ENCODE assay signal across 19 cellular contexts in genomic region chr15:99863527-99864198, GRCh38.
"Had no signal": no experiment of that assay in that cellular context is flagged by ENCODE, and none has a peak within 500 bp of the region (broad histone marks: within the 10 kb centered on the region; RNA-seq: fewer than 3 reads in every experiment).

No MANE protein-coding gene starts in this region.

- H3K36me3 Mint-ChIP-seq: natural killer cell treated with Interleukin-12 subunit alpha and Interleukin-12 subunit beta and Interleukin-15 and Interleukin-18, amount 100 ng/mL, for 72 hours; neural progenitor cell; type B pancreatic cell had no signal

- H3K27ac Mint-ChIP-seq: mesothelial cell of epicardium; natural killer cell treated with Interleukin-12 subunit alpha and Interleukin-12 subunit beta and Interleukin-15 and Interleukin-18, amount 100 ng/mL, for 72 hours; neural progenitor cell; type B pancreatic cell had no signal

- DNase-seq: colonic mucosa; dermis blood vessel endothelial cell; esophagus squamous epithelium; foreskin fibroblast; kidney; left colon; left ventricle myocardium superior; occipital lobe; pancreas; psoas muscle; sigmoid colon; small intestine; stimulated activated CD4-positive, alpha-beta T cell treated with anti-CD3 and anti-CD28 coated beads, Interleukin-12 subunit alpha, Interleukin-12 subunit beta, amount 100 ng/mL, for 4 hours; stimulated activated naive CD4-positive, alpha-beta T cell treated with Interleukin-2 at 50 U/mL for 16 hours; thyroid gland had no signal

- H3K4me3 Mint-ChIP-seq: mesothelial cell of epicardium; natural killer cell treated with Interleukin-12 subunit alpha and Interleukin-12 subunit beta and Interleukin-15 and Interleukin-18, amount 100 ng/mL, for 72 hours; neural progenitor cell; type B pancreatic cell had no signal

- H3K4me1 Mint-ChIP-seq: mesothelial cell of epicardium, neural progenitor cell had no signal

- H3K27me3 Mint-ChIP-seq: natural killer cell treated with Interleukin-12 subunit alpha and Interleukin-12 subunit beta and Interleukin-15 and Interleukin-18, amount 100 ng/mL, for 72 hours; type B pancreatic cell had no signal

- H3K9me3 Mint-ChIP-seq: mesothelial cell of epicardium; natural killer cell treated with Interleukin-12 subunit alpha and Interleukin-12 subunit beta and Interleukin-15 and Interleukin-18, amount 100 ng/mL, for 72 hours; neural progenitor cell; type B pancreatic cell had no signal
